Comparison of ENCODE assay signal across 13 cellular contexts in genomic region chr1:29579821-29580425, GRCh38.
A peak's percentile ranks its signal among the peaks of the same experiment; 100 is the strongest.
DNase-seq lines count a peak whose midpoint lies in the region; ATAC-seq, FAIRE-seq and TF ChIP-seq lines count a peak whose summit lies in the region.
"Had no signal": no experiment of that assay in that cellular context is flagged by ENCODE, and none has a peak within 500 bp of the region (broad histone marks: within the 10 kb centered on the region; RNA-seq: fewer than 3 reads in every experiment).

No MANE protein-coding gene starts in this region.

- TF ChIP-seq CTCF in fibroblast of mammary gland (conservative IDR thresholded peaks at IDR 0.05; ENCODE audit: control insufficient read depth, insufficient read depth, low read depth, low read length), result no peak

- ATAC-seq in HG03097 (IDR thresholded peaks at IDR 0.05; ENCODE audit: low FRiP score, unreplicated experiment), result no peak
- ATAC-seq: activated CD8-positive, alpha-beta memory T cell treated with anti-CD3 and anti-CD28 coated beads, Interleukin-2, amount 10 ng/mL, durations not matched to agents 7 days and 5 days; GM12878 had no signal

- H3K4me3 ChIP-seq in fibroblast of mammary gland (ENCODE audit: control insufficient read depth, low read depth, low read length), result no peak overlapping the region
- H3K4me3 ChIP-seq in skeletal muscle cell (ENCODE audit: low read depth, low read length), result no peak overlapping the region
- H3K4me3 ChIP-seq: GM12878, tibial artery had no signal

- no peak for FAIRE-seq in RCC 7860 (lab: Jason Lieb, UNC)
- FAIRE-seq: GM12878 had no signal

- DNase-seq in GM04503 (ENCODE audit: low read depth) (peak; percentile 23), RCC 7860 (ENCODE audit: low spot score) (peak; percentile 46), fibroblast of mammary gland (ENCODE audit: low read depth) (peak; percentile 69), skeletal muscle cell (ENCODE audit: low read depth) (peak; percentile 39), NCI-H1105 treated with DMSO at 0.1 percent for 48 hours (lab: John Stamatoyannopoulos, UW) (no peak), HuH-7 (ENCODE audit: low spot score) (no peak)
- DNase-seq: activated CD8-positive, alpha-beta memory T cell treated with anti-CD3 and anti-CD28 coated beads, Interleukin-2, amount 10 ng/mL, durations not matched to agents 7 days and 5 days; NCI-H510A treated with DMSO at 0.1 percent for 48 hours; RPMI8226; stimulated activated CD4-positive, alpha-beta T cell treated with anti-CD3 and anti-CD28 coated beads, Interleukin-12 subunit alpha, Interleukin-12 subunit beta, amount 100 ng/mL, for 4 hours; tibial artery had no signal

Comparison
In these comparisons a context has a peak if more than half of its experiments do, and no peak if none do; other contexts are left out.
1. DNase-seq: peak in GM04503 (single experiment), RCC 7860 (single experiment), fibroblast of mammary gland (single experiment) and skeletal muscle cell (single experiment); none in NCI-H1105 treated with DMSO at 0.1 percent for 48 hours (single experiment) and HuH-7 (single experiment).